ENCODE assay signal across 1 cellular context in genomic region chr6:53811746-53812145, GRCh38.
TF ChIP-seq lines count a peak whose summit lies in the region.

No MANE protein-coding gene starts in this region.

TF ChIP-seq in GM23338, 12 proteins besides CTCF, POLR2A, EP300 and RAD21 (continued from another document):
- TF ChIP-seq, protein P1, sequence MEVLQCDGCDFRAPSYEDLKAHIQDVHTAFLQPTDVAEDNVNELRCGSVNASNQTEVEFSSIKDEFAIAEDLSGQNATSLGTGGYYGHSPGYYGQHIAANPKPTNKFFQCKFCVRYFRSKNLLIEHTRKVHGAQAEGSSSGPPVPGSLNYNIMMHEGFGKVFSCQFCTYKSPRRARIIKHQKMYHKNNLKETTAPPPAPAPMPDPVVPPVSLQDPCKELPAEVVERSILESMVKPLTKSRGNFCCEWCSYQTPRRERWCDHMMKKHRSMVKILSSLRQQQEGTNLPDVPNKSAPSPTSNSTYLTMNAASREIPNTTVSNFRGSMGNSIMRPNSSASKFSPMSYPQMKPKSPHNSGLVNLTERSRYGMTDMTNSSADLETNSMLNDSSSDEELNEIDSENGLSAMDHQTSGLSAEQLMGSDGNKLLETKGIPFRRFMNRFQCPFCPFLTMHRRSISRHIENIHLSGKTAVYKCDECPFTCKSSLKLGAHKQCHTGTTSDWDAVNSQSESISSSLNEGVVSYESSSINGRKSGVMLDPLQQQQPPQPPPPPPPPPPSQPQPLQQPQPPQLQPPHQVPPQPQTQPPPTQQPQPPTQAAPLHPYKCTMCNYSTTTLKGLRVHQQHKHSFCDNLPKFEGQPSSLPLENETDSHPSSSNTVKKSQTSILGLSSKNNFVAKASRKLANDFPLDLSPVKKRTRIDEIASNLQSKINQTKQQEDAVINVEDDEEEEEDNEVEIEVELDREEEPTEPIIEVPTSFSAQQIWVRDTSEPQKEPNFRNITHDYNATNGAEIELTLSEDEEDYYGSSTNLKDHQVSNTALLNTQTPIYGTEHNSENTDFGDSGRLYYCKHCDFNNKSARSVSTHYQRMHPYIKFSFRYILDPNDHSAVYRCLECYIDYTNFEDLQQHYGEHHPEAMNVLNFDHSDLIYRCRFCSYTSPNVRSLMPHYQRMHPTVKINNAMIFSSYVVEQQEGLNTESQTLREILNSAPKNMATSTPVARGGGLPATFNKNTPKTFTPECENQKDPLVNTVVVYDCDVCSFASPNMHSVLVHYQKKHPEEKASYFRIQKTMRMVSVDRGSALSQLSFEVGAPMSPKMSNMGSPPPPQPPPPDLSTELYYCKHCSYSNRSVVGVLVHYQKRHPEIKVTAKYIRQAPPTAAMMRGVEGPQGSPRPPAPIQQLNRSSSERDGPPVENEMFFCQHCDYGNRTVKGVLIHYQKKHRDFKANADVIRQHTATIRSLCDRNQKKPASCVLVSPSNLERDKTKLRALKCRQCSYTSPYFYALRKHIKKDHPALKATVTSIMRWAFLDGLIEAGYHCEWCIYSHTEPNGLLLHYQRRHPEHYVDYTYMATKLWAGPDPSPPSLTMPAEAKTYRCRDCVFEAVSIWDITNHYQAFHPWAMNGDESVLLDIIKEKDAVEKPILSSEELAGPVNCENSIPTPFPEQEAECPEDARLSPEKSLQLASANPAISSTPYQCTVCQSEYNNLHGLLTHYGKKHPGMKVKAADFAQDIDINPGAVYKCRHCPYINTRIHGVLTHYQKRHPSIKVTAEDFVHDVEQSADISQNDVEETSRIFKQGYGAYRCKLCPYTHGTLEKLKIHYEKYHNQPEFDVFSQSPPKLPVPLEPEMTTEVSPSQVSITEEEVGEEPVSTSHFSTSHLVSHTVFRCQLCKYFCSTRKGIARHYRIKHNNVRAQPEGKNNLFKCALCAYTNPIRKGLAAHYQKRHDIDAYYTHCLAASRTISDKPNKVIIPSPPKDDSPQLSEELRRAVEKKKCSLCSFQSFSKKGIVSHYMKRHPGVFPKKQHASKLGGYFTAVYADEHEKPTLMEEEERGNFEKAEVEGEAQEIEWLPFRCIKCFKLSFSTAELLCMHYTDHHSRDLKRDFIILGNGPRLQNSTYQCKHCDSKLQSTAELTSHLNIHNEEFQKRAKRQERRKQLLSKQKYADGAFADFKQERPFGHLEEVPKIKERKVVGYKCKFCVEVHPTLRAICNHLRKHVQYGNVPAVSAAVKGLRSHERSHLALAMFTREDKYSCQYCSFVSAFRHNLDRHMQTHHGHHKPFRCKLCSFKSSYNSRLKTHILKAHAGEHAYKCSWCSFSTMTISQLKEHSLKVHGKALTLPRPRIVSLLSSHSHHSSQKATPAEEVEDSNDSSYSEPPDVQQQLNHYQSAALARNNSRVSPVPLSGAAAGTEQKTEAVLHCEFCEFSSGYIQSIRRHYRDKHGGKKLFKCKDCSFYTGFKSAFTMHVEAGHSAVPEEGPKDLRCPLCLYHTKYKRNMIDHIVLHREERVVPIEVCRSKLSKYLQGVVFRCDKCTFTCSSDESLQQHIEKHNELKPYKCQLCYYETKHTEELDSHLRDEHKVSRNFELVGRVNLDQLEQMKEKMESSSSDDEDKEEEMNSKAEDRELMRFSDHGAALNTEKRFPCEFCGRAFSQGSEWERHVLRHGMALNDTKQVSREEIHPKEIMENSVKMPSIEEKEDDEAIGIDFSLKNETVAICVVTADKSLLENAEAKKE (CRISPR knock-in tag; IDR thresholded peaks at IDR 0.05), result no peak
- TF ChIP-seq POLR2AphosphoS5 (IDR thresholded peaks at IDR 0.05; ENCODE audit: low read depth), result no peak
- TF ChIP-seq ETS1 (IDR thresholded peaks at IDR 0.05), result no peak
